Comparison of ENCODE assay signal across 15 cellular contexts in the genomic region with DNA sequence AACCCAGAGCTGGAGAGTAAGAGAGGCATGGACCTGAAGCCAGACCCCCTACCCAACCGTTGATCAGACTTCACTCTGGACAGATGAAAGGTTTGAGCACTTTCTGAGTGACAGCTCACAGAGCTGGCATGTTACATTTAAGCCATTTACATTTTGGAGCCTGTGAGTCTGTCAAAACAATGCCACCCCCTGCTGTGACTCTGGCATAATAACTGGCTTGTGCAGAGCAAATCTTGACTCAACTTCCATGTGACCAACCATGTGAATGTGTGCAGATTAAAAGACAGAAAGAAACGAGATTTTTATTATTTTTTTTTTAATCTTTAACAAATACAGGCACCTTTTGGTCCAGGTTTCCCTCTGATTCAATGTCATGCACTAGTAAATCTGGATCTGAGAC. TPM values are rescaled to one million over a fixed set of nuclear protein-coding genes. Genes with fewer than 3 reads are reported as not detected.
DNase-seq lines count a peak whose midpoint lies in the region; ATAC-seq, FAIRE-seq and TF ChIP-seq lines count a peak whose summit lies in the region.
"Had no signal": no experiment of that assay in that cellular context is flagged by ENCODE, and none has a peak within 500 bp of the region (broad histone marks: within the 10 kb centered on the region; RNA-seq: fewer than 3 reads in every experiment).

No MANE protein-coding gene starts in this region.

- no peak for TF ChIP-seq CTCF in K562 (IDR thresholded peaks at IDR 0.05 in 2 of 3, conservative IDR thresholded peaks at IDR 0.05 in 1 of 3; ENCODE audit: insufficient read depth in 2 of 3, low read depth in 1 of 3, low read length in 3 of 3)
- TF ChIP-seq CTCF in Peyer's patch (IDR thresholded peaks at IDR 0.05) = no peak

- no peak overlapping the region for H2AFZ ChIP-seq in K562 (ENCODE audit: low read depth, low read length)

- H3K36me3 ChIP-seq in K562 (ENCODE audit: control insufficient read depth, insufficient read depth, low read length) (no peaks in the 10 kb centered on the region), Peyer's patch (no peaks in the 10 kb centered on the region)

- H3K9me1 ChIP-seq in K562 (ENCODE audit: control insufficient read depth, insufficient read depth, low read length) = no peaks in the 10 kb centered on the region

- CTCF ChIA-PET in K562 (lab: Yijun Ruan, JAX; ENCODE audit: low intra/inter-chr PET ratio) = no interaction called here

- WGBS in K562 (ENCODE audit: insufficient coverage, low coverage, missing lambda C conversion rate) = 0% methylated on average over 2 of the region's 2 CpGs

- POLR2A ChIA-PET in K562 (lab: Yijun Ruan, JAX) = interaction anchor here (0.5 to 1.3 kb wide), 3 partner anchors 15 to 369 kb away, joined by 3 to 6 read pairs (median 3); no protein-coding TSS in a partner anchor

- H3K9me3 ChIP-seq in K562 (replicated peaks; ENCODE audit: control insufficient read depth, insufficient read depth, low read depth, low read length) (no peaks in the 10 kb centered on the region), Peyer's patch (no peaks in the 10 kb centered on the region)
- H3K9me3 ChIP-seq: A549 had no signal

- peak; percentile 34 for DNase-seq in NCI-H1092 (lab: John Stamatoyannopoulos, UW)
- DNase-seq in NCI-H1092 treated with DMSO at 0.1 percent for 48 hours (lab: John Stamatoyannopoulos, UW) = no peak
- peak; percentile 58 to 91 (median 71) for DNase-seq in NCI-H1417 (lab: John Stamatoyannopoulos, UW)
- no peak for DNase-seq in K562 (ENCODE audit: extremely low read depth in 1 of 4, low spot score in 3 of 4)
- peak; percentile 49 for DNase-seq in putamen (ENCODE audit: low spot score)
- DNase-seq in Peyer's patch = no peak
- DNase-seq: amniotic stem cell; nephron progenitor cell; stimulated activated CD4-positive, alpha-beta T cell treated with anti-CD3 and anti-CD28 coated beads, Interleukin-2, amount 100 ng/mL, for 24 hours; T-cell had no signal

- TF ChIP-seq POLR2A in K562 (conservative IDR thresholded peaks at IDR 0.05) (no peak), Peyer's patch (IDR thresholded peaks at IDR 0.05) (no peak)

- ATAC-seq in K562 = no peak
- ATAC-seq in HG02798 (IDR thresholded peaks at IDR 0.05; ENCODE audit: poor library complexity, unreplicated experiment) = no peak
- ATAC-seq in HG03521 (IDR thresholded peaks at IDR 0.05; ENCODE audit: unreplicated experiment) = no peak

- no peak overlapping the region for H3K4me2 ChIP-seq in K562 (ENCODE audit: insufficient read depth, low read length)
- H3K4me2 ChIP-seq: A549 had no signal

- no peak overlapping the region for H3K4me3 ChIP-seq in K562
- no peak overlapping the region for H3K4me3 ChIP-seq in Peyer's patch
- H3K4me3 ChIP-seq: A549 had no signal

- no peaks in the 10 kb centered on the region for H3K79me2 ChIP-seq in K562 (ENCODE audit: control insufficient read depth, insufficient read depth, low read length)

- H4K20me1 ChIP-seq in K562 (replicated peaks; ENCODE audit: control insufficient read depth, insufficient read depth, low read length) = 0 out of 2 replicates have a peak, but pooled peaks cover 3% of the 10 kb centered on the region

- in situ Hi-C loops in K562 (cut with MboI) = no loop called here

- TF ChIP-seq RAD21 in K562 (CRISPR knock-in tag; conservative IDR thresholded peaks at IDR 0.05 in 1 of 2, IDR thresholded peaks at IDR 0.05 in 1 of 2) = no peak

- H3K27ac ChIP-seq in K562 (ENCODE audit: extremely low read depth, low read depth, low read length) = no peak overlapping the region
- H3K27ac ChIP-seq in Peyer's patch = no peak overlapping the region
- H3K27ac ChIP-seq: A549 had no signal

- no TSS peak for BruUV-seq in K562 (replicated peaks; lab: Mats Ljungman, UMichigan)

- intact Hi-C loops in K562 (cut with micrococcal nuclease) = no loop called here

- no peak for FAIRE-seq in K562 (lab: Jason Lieb, UNC)
- FAIRE-seq: A549, endothelial cell of umbilical vein, GM19239 had no signal

- H3K4me1 ChIP-seq in K562 (replicated peaks in 1 of 2; ENCODE audit: control insufficient read depth in 2 of 2, insufficient read depth in 2 of 2, low read length in 2 of 2) = no peaks in the 10 kb centered on the region
- no peaks in the 10 kb centered on the region for H3K4me1 ChIP-seq in Peyer's patch

- no peak for TF ChIP-seq EP300 in K562 (IDR thresholded peaks at IDR 0.05; ENCODE audit: low read length)

- H3K27me3 ChIP-seq in K562 (ENCODE audit: control insufficient read depth in 2 of 2, insufficient read depth in 2 of 2, low read length in 2 of 2) (peaks cover 25 to 26% of the 10 kb centered on the region in 2 experiments; a peak in 4 of 5 replicates), Peyer's patch (no peaks in the 10 kb centered on the region)

- H3K9ac ChIP-seq in K562 (ENCODE audit: insufficient read depth in 1 of 2, low read depth in 2 of 2, low read length in 2 of 2) = no peak overlapping the region

TF ChIP-seq in K562, 482 proteins besides CTCF, POLR2A, EP300 and RAD21:
- TF ChIP-seq, protein P1, sequence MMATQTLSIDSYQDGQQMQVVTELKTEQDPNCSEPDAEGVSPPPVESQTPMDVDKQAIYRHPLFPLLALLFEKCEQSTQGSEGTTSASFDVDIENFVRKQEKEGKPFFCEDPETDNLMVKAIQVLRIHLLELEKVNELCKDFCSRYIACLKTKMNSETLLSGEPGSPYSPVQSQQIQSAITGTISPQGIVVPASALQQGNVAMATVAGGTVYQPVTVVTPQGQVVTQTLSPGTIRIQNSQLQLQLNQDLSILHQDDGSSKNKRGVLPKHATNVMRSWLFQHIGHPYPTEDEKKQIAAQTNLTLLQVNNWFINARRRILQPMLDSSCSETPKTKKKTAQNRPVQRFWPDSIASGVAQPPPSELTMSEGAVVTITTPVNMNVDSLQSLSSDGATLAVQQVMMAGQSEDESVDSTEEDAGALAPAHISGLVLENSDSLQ (IDR thresholded peaks at IDR 0.05) = 0 out of 2 replicates have a peak, but pooled peaks have one; percentile 6
- no peak for TF ChIP-seq RBM17 (IDR thresholded peaks at IDR 0.05; ENCODE audit: borderline replicate concordance, low read depth, low read length)
TF ChIP-seq in K562: peak in this region for 1.

RNA-seq across cellular contexts. Expression of gene MFAP3, which starts 48.5 kb away (rescaled TPM):
- 47.4 and 61.0 TPM in 2 replicates for total RNA-seq in K562 (2011; cell fraction: chromatin; rRNA removed; ENCODE audit: low replicate concordance)
- total RNA-seq in K562 (2011; cell fraction: nucleolus; rRNA removed) = 32.5 and 34.3 TPM in 2 replicates
- total RNA-seq in K562 (2011; cell fraction: nucleoplasm; rRNA removed) = 49.2 and 51.2 TPM in 2 replicates
- total RNA-seq in K562 (2014; rRNA removed) (12.5 and 18.9 TPM in 2 replicates), K562 (2014; rRNA removed; fragmentation: Illumina TruSeq; extraction: Trizol) (34.6 and 42.7 TPM in 2 replicates), K562 (2015; rRNA removed; fragmentation: Illumina TruSeq; extraction: Trizol) (33.2 and 39.1 TPM in 2 replicates), K562 (2021) (17.3 and 20.7 TPM in 2 replicates), Peyer's patch (10 to 100 TPM; 19.8 to 58.7 (median 35.9) TPM)
- polyA plus RNA-seq in K562 (2011; rRNA removed) (26.9 and 38.1 TPM in 2 replicates), K562 (2014; fragmentation: Illumina TruSeq; extraction: Trizol) (23.3 and 28.0 TPM in 2 replicates), K562 (2014; fragmentation: Nextera tagmentation; extraction: Ambion mirVana) (10 to 100 TPM in 1 of 2 experiments, 1 to 10 TPM in 1; 9.5 to 11.0 TPM), K562 (2014; rRNA removed) (14.2 and 18.6 TPM in 2 replicates)
- polyA plus RNA-seq in K562 (2011; cell fraction: cytosol; rRNA removed) = 13.5 and 15.3 TPM in 2 replicates
- 14.0 and 17.4 TPM in 2 replicates for polyA plus RNA-seq in K562 (2011; cell fraction: nucleus; rRNA removed)
- polyA plus RNA-seq in K562 (2012) = 10.3 and 14.0 TPM in 2 replicates
- 76.2 and 91.3 TPM in 2 replicates for polyA minus RNA-seq in K562 (2011; rRNA and poly(A)+ RNA removed)
- 15.8 and 32.4 TPM in 2 replicates for polyA minus RNA-seq in K562 (2011; cell fraction: cytosol; rRNA and poly(A)+ RNA removed)
- 29.1 and 50.2 TPM in 2 replicates for polyA minus RNA-seq in K562 (2011; cell fraction: nucleus; rRNA and poly(A)+ RNA removed)

RNA-seq across cellular contexts. Expression of gene FAM114A2, which starts 48.5 kb away (rescaled TPM):
- 16.8 and 45.5 TPM in 2 replicates for total RNA-seq in K562 (2011; cell fraction: chromatin; rRNA removed; ENCODE audit: low replicate concordance)
- total RNA-seq in K562 (2011; cell fraction: nucleolus; rRNA removed) = 10.3 and 12.8 TPM in 2 replicates
- total RNA-seq in K562 (2011; cell fraction: nucleoplasm; rRNA removed) = 31.2 and 39.0 TPM in 2 replicates
- total RNA-seq in K562 (2014; rRNA removed) = 17.5 and 18.2 TPM in 2 replicates
- 28.1 and 32.4 TPM in 2 replicates for total RNA-seq in K562 (2014; rRNA removed; fragmentation: Illumina TruSeq; extraction: Trizol)
- total RNA-seq in K562 (2015; rRNA removed; fragmentation: Illumina TruSeq; extraction: Trizol) = 20.9 and 21.2 TPM in 2 replicates
- total RNA-seq in K562 (2021) = 18.7 and 22.1 TPM in 2 replicates
- 16.6 and 27.5 TPM in 2 replicates for polyA plus RNA-seq in K562 (2011; rRNA removed)
- polyA plus RNA-seq in K562 (2011; cell fraction: cytosol; rRNA removed) = 7.5 and 8.8 TPM in 2 replicates
- polyA plus RNA-seq in K562 (2011; cell fraction: nucleus; rRNA removed) = 13.9 and 15.8 TPM in 2 replicates
- polyA plus RNA-seq in K562 (2012) = 18.8 and 19.7 TPM in 2 replicates
- 22.9 and 27.0 TPM in 2 replicates for polyA plus RNA-seq in K562 (2014; fragmentation: Illumina TruSeq; extraction: Trizol)
- polyA plus RNA-seq in K562 (2014; fragmentation: Nextera tagmentation; extraction: Ambion mirVana) = 10 to 100 TPM; 14.4 to 25.5 TPM
- polyA plus RNA-seq in K562 (2014; rRNA removed) = 17.3 and 20.6 TPM in 2 replicates
- 35.2 and 38.1 TPM in 2 replicates for polyA minus RNA-seq in K562 (2011; rRNA and poly(A)+ RNA removed)
- polyA minus RNA-seq in K562 (2011; cell fraction: cytosol; rRNA and poly(A)+ RNA removed) = 16.1 and 17.1 TPM in 2 replicates
- polyA minus RNA-seq in K562 (2011; cell fraction: nucleus; rRNA and poly(A)+ RNA removed) = 11.4 and 24.8 TPM in 2 replicates
- 10 to 100 TPM; 10.2 to 39.3 (median 16.3) TPM for total RNA-seq in Peyer's patch

Comparison
In these comparisons a context has a peak if more than half of its experiments do, and no peak if none do; other contexts are left out.
1. DNase-seq: peak in NCI-H1092 (single experiment), NCI-H1417 (3 of 3) and putamen (single experiment); none in NCI-H1092 treated with DMSO at 0.1 percent for 48 hours (single experiment), K562 (0 of 4) and Peyer's patch (0 of 3).